ENCODE assay signal across 1 cellular context in the genomic region with DNA sequence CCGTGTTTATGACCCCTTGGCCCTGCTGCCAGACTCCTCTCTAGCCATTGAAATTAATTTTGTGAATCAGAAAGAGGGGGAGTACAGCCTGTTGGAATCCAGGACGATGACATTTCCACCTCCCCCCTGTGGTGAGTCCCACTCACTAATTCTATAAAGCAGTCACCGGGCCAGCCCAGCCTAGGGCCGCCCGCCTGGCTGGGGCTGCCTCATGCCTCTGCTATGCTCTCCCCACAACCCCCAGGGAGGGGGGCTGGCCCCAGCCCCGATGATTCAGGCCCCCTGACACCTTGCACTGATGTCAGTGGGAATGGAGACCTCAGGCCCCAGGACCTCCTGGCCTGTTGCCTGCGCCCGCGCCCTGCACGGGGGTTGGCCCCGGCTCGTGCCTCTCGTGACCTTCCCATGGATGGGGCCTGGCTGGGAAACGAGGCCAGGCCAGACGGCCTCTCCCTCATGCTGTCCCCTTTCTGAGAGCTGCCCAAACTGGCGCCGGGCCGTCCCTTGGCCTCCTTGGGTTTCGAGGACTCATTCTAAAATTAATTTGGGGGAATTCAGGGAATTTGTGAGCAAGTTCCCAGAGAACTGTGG.
TF ChIP-seq lines count a peak whose summit lies in the region.

No MANE protein-coding gene starts in this region.

TF ChIP-seq in IMR-90, 13 proteins besides CTCF, POLR2A, EP300 and RAD21:
- peak; percentile 16; the same call in 1 of the 2 replicates for TF ChIP-seq CEBPB (IDR thresholded peaks at IDR 0.05; ENCODE audit: low read depth, low read length)
- TF ChIP-seq, protein P1, sequence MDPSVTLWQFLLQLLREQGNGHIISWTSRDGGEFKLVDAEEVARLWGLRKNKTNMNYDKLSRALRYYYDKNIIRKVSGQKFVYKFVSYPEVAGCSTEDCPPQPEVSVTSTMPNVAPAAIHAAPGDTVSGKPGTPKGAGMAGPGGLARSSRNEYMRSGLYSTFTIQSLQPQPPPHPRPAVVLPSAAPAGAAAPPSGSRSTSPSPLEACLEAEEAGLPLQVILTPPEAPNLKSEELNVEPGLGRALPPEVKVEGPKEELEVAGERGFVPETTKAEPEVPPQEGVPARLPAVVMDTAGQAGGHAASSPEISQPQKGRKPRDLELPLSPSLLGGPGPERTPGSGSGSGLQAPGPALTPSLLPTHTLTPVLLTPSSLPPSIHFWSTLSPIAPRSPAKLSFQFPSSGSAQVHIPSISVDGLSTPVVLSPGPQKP (IDR thresholded peaks at IDR 0.05; ENCODE audit: borderline replicate concordance, low read depth, low read length): no peak
- TF ChIP-seq BHLHE40 (IDR thresholded peaks at IDR 0.05; ENCODE audit: low read depth, low read length): peak; percentile 100
- TF ChIP-seq CHD1 (IDR thresholded peaks at IDR 0.05; ENCODE audit: low read depth, low read length): no peak
- TF ChIP-seq RCOR1 (IDR thresholded peaks at IDR 0.05; ENCODE audit: insufficient replicate concordance, low read length): peak; percentile 94
- peak; percentile 19; the same call in 1 of the 2 replicates for TF ChIP-seq NFE2L2 (IDR thresholded peaks at IDR 0.05; ENCODE audit: low read depth, low read length)
- TF ChIP-seq, protein P2, sequence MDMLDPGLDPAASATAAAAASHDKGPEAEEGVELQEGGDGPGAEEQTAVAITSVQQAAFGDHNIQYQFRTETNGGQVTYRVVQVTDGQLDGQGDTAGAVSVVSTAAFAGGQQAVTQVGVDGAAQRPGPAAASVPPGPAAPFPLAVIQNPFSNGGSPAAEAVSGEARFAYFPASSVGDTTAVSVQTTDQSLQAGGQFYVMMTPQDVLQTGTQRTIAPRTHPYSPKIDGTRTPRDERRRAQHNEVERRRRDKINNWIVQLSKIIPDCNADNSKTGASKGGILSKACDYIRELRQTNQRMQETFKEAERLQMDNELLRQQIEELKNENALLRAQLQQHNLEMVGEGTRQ (IDR thresholded peaks at IDR 0.05; ENCODE audit: low read depth, low read length): peak; percentile 72
- TF ChIP-seq MAFK (IDR thresholded peaks at IDR 0.05; ENCODE audit: low read depth, low read length): no peak
- TF ChIP-seq SMC3 (IDR thresholded peaks at IDR 0.05; ENCODE audit: low read depth, low read length): no peak
- no peak for TF ChIP-seq RFX5 (IDR thresholded peaks at IDR 0.05; ENCODE audit: low read depth, low read length)
- TF ChIP-seq MAZ (IDR thresholded peaks at IDR 0.05; ENCODE audit: borderline replicate concordance, low read depth, low read length): peak; percentile 98
- peak; percentile 98 for TF ChIP-seq FOS (IDR thresholded peaks at IDR 0.05; ENCODE audit: low read depth, low read length)
- TF ChIP-seq MXI1 (IDR thresholded peaks at IDR 0.05; ENCODE audit: borderline replicate concordance, low read depth, low read length): no peak
